ENCODE assay signal across 10 cellular contexts in genomic region chr4:57081651-57082349, GRCh38. TPM values are rescaled to one million over a fixed set of nuclear protein-coding genes. Genes with fewer than 3 reads are reported as not detected.
DNase-seq lines count a peak whose midpoint lies in the region; ATAC-seq and TF ChIP-seq lines count a peak whose summit lies in the region.
"Had no signal": no experiment of that assay in that cellular context is flagged by ENCODE, and none has a peak within 500 bp of the region (broad histone marks: within the 10 kb centered on the region; RNA-seq: fewer than 3 reads in every experiment).

No MANE protein-coding gene starts in this region.

- POLR2A ChIA-PET in A673 (lab: Charles Lee; ENCODE audit: low non-redundant PET), result interaction anchor here (0.5 kb wide), 1 partner anchor 1029 kb away, joined by 4 read pairs; no protein-coding TSS in a partner anchor

- no peak for ATAC-seq in activated CD8-positive, alpha-beta memory T cell treated with anti-CD3 and anti-CD28 coated beads, Interleukin-2, amount 10 ng/mL, durations not matched to agents 7 days and 5 days

- H3K4me1 Mint-ChIP-seq in immature natural killer cell, result peaks cover 81 to 87% of the 10 kb centered on the region in 2 donors
- no peaks in the 10 kb centered on the region for H3K4me1 Mint-ChIP-seq in activated CD8-positive, alpha-beta memory T cell treated with anti-CD3 and anti-CD28 coated beads, Interleukin-2, amount 10 ng/mL, durations not matched to agents 7 days and 5 days
- H3K4me1 Mint-ChIP-seq: activated B cell treated with CpG ODN at 0.5 μM for 24 hours had no signal

- H3K27me3 ChIP-seq in A673 (replicated peaks; ENCODE audit: insufficient read depth, low read depth, low read length, poor library complexity), result no peaks in the 10 kb centered on the region
- H3K27me3 ChIP-seq in ascending aorta, result no peaks in the 10 kb centered on the region

- CTCF ChIA-PET in A673 (lab: Charles Lee), result no interaction called here
- CTCF ChIA-PET in activated CD8-positive, alpha-beta memory T cell treated with anti-CD3 and anti-CD28 coated beads, Interleukin-2, amount 10 ng/mL, durations not matched to agents 7 days and 5 days (lab: Charles Lee), result no interaction called here

- peak; percentile 44 for DNase-seq in A673 (ENCODE audit: low spot score)
- no peak for DNase-seq in ascending aorta (ENCODE audit: low spot score in 2 of 2)
- no peak for DNase-seq in immature natural killer cell
- peak; percentile 46 for DNase-seq in putamen (ENCODE audit: low spot score)
- no peak for DNase-seq in HuH-7 (ENCODE audit: low spot score)
- no peak for DNase-seq in activated CD8-positive, alpha-beta memory T cell treated with anti-CD3 and anti-CD28 coated beads, Interleukin-2, amount 10 ng/mL, durations not matched to agents 7 days and 5 days
- no peak for DNase-seq in AG08395 (ENCODE audit: low spot score)
- no peak for DNase-seq in central memory CD4-positive, alpha-beta T cell
- DNase-seq: activated B cell treated with CpG ODN at 0.5 μM for 24 hours, NCI-H187 had no signal

- H3K36me3 ChIP-seq in A673 (ENCODE audit: insufficient read depth, low read length, poor library complexity, severe bottlenecking), result no peaks in the 10 kb centered on the region
- peaks cover 0 to under 1% of the 10 kb centered on the region in 2 donors for H3K36me3 ChIP-seq in ascending aorta

- no TSS peak for BruUV-seq in A673 (replicated peaks; lab: Mats Ljungman, UMichigan)

- no peaks in the 10 kb centered on the region for H3K9me3 Mint-ChIP-seq in immature natural killer cell
- no peaks in the 10 kb centered on the region for H3K9me3 Mint-ChIP-seq in activated CD8-positive, alpha-beta memory T cell treated with anti-CD3 and anti-CD28 coated beads, Interleukin-2, amount 10 ng/mL, durations not matched to agents 7 days and 5 days (ENCODE audit: low read depth)
- H3K9me3 Mint-ChIP-seq: activated B cell treated with CpG ODN at 0.5 μM for 24 hours had no signal

- no peak overlapping the region for H3K4me3 ChIP-seq in A673 (ENCODE audit: low read depth, low read length, poor library complexity, severe bottlenecking)
- H3K4me3 ChIP-seq in ascending aorta, result peak overlapping the region in 1 of 2 donors; percentile 3

- no peaks in the 10 kb centered on the region for H3K36me3 Mint-ChIP-seq in immature natural killer cell
- no peaks in the 10 kb centered on the region for H3K36me3 Mint-ChIP-seq in activated CD8-positive, alpha-beta memory T cell treated with anti-CD3 and anti-CD28 coated beads, Interleukin-2, amount 10 ng/mL, durations not matched to agents 7 days and 5 days

- intact Hi-C loops in A673 (cut with micrococcal nuclease; ENCODE audit: unreplicated experiment), result no loop called here
- intact Hi-C loops in ascending aorta (cut with DNase I), result loop anchor here (2.0 kb wide), 2 partner anchors 13 to 39 kb away; no protein-coding TSS in a partner anchor

- TF ChIP-seq CTCF in A673 (conservative IDR thresholded peaks at IDR 0.05; ENCODE audit: low read depth, low read length) (no peak), ascending aorta (IDR thresholded peaks at IDR 0.05) (no peak)

- H3K9me3 ChIP-seq in A673 (ENCODE audit: low read depth, low read length, poor library complexity, severe bottlenecking), result no peaks in the 10 kb centered on the region
- peaks cover 0 to 7% of the 10 kb centered on the region in 2 donors for H3K9me3 ChIP-seq in ascending aorta

- H3K27ac ChIP-seq in A673 (ENCODE audit: low read depth, low read length, poor library complexity, severe bottlenecking) (no peak overlapping the region), ascending aorta (peak overlapping the region; percentile 95 to 96)

- H3K4me1 ChIP-seq in A673 (ENCODE audit: insufficient read depth, low read length, poor library complexity, severe bottlenecking) (no peaks in the 10 kb centered on the region), ascending aorta (peaks cover 14 to 64% of the 10 kb centered on the region in 2 donors)

- no peaks in the 10 kb centered on the region for H3K27me3 Mint-ChIP-seq in immature natural killer cell (ENCODE audit: low read depth in 3 of 3)
- H3K27me3 Mint-ChIP-seq in activated CD8-positive, alpha-beta memory T cell treated with anti-CD3 and anti-CD28 coated beads, Interleukin-2, amount 10 ng/mL, durations not matched to agents 7 days and 5 days, result peaks cover 34% of the 10 kb centered on the region

- peak overlapping the region; percentile 57 to 93 (median 87) for H3K27ac Mint-ChIP-seq in immature natural killer cell
- no peak overlapping the region for H3K27ac Mint-ChIP-seq in activated CD8-positive, alpha-beta memory T cell treated with anti-CD3 and anti-CD28 coated beads, Interleukin-2, amount 10 ng/mL, durations not matched to agents 7 days and 5 days
- H3K27ac Mint-ChIP-seq: activated B cell treated with CpG ODN at 0.5 μM for 24 hours had no signal

- peak overlapping the region; percentile 10 to 79 (median 65) for H3K4me3 Mint-ChIP-seq in immature natural killer cell
- H3K4me3 Mint-ChIP-seq in activated CD8-positive, alpha-beta memory T cell treated with anti-CD3 and anti-CD28 coated beads, Interleukin-2, amount 10 ng/mL, durations not matched to agents 7 days and 5 days, result no peak overlapping the region
- H3K4me3 Mint-ChIP-seq: activated B cell treated with CpG ODN at 0.5 μM for 24 hours had no signal

RNA-seq across cellular contexts. Expression of gene IGFBP7, which starts 28.4 kb away (rescaled TPM):
- not detected in 2 replicates for total RNA-seq in A673 (2021)
- 6,655 TPM for total RNA-seq in ascending aorta
- 100 to 1,000 TPM; 192 to 270 (median 246) TPM for polyA plus RNA-seq in immature natural killer cell
- under 1 TPM in 1 of 2 experiments, not detected in 1; 0.35 TPM for total RNA-seq in activated CD8-positive, alpha-beta memory T cell treated with anti-CD3 and anti-CD28 coated beads, Interleukin-2, amount 10 ng/mL, durations not matched to agents 7 days and 5 days
- total RNA-seq: activated B cell treated with CpG ODN at 0.5 μM for 24 hours had no signal

Comparison
In these comparisons a context has a peak if more than half of its experiments do, and no peak if none do; other contexts are left out.
1. DNase-seq: peak in A673 (single experiment) and putamen (single experiment); none in ascending aorta (0 of 2), immature natural killer cell (0 of 3), HuH-7 (single experiment), activated CD8-positive, alpha-beta memory T cell treated with anti-CD3 and anti-CD28 coated beads, Interleukin-2, amount 10 ng/mL, durations not matched to agents 7 days and 5 days (single experiment), AG08395 (single experiment) and central memory CD4-positive, alpha-beta T cell (single experiment).
2. RNA of gene IGFBP7, which starts 28.4 kb away (total RNA-seq): 6,655 TPM in ascending aorta (single experiment); 0.35 TPM in activated CD8-positive, alpha-beta memory T cell treated with anti-CD3 and anti-CD28 coated beads, Interleukin-2, amount 10 ng/mL, durations not matched to agents 7 days and 5 days and not detected in A673; every median in the first group is over 1,000 times any median in the second.